ENCODE assay signal across 13 cellular contexts in the genomic region with DNA sequence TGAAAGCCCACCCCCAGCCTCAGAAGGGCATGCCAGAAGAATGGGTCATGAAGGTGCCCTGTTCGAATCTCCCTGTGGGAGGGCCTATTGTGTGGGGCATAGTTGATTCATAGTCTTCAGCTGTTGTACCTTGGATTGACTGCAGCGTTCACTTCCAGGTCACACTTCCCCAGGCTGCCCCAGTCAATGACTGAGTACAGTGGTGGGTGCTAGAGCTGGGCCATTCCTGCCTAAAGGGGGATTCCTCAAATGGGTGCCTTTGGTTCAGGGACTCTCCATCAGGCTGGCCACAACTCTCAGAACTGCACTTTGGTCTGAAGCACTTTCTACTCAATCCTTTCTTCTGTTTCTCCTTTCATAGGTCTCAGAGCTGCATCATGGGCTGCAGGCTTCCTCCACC. TPM values are rescaled to one million over a fixed set of nuclear protein-coding genes. Genes with fewer than 3 reads are reported as not detected.
DNase-seq lines count a peak whose midpoint lies in the region; ATAC-seq, FAIRE-seq and TF ChIP-seq lines count a peak whose summit lies in the region.
"Had no signal": no experiment of that assay in that cellular context is flagged by ENCODE, and none has a peak within 500 bp of the region (broad histone marks: within the 10 kb centered on the region; RNA-seq: fewer than 3 reads in every experiment).

No MANE protein-coding gene starts in this region.

- no peaks in the 10 kb centered on the region for H4K20me1 ChIP-seq in GM12878 (ENCODE audit: control insufficient read depth, insufficient read depth)

- H2AFZ ChIP-seq in GM12878 (ENCODE audit: control insufficient read depth, low read depth, low read length): no peak overlapping the region

- RAD21 ChIA-PET in GM12878 (lab: Charles Lee; ENCODE audit: unreplicated experiment): interaction anchor here (1.2 kb wide), 1 partner anchor 40 kb away, joined by 3 read pairs; no protein-coding TSS in a partner anchor

- 0% methylated on average over 2 of the region's 2 CpGs for WGBS in GM12878 (ENCODE audit: insufficient coverage, insufficient replicate concordance, low lambda C conversion rate, missing lambda C conversion rate)

- no peaks in the 10 kb centered on the region for H3K36me3 ChIP-seq in GM12878 (ENCODE audit: control insufficient read depth in 2 of 2, insufficient read depth in 2 of 2, low read length in 1 of 2)

- TF ChIP-seq RAD21 in GM12878 (IDR thresholded peaks at IDR 0.05; ENCODE audit: insufficient read depth, low read depth, low read length): no peak

- no peak for TF ChIP-seq EP300 in GM12878 (IDR thresholded peaks at IDR 0.05; ENCODE audit: borderline replicate concordance in 1 of 2, control insufficient read depth in 1 of 2, low read depth in 2 of 2, low read length in 2 of 2)

- H3K4me3 ChIP-seq in GM12878: no peak overlapping the region

- TF ChIP-seq POLR2A in GM12891 (IDR thresholded peaks at IDR 0.05; ENCODE audit: low read depth, low read length): no peak
- no peak for TF ChIP-seq POLR2A in GM12878 (IDR thresholded peaks at IDR 0.05; ENCODE audit: low read depth, low read length)

- intact Hi-C loops in GM12878 (cut with micrococcal nuclease; ENCODE audit: unreplicated experiment): loop anchor here (5.0 kb wide), 1 partner anchor 56 kb away; no protein-coding TSS in a partner anchor

- H3K27ac ChIP-seq in GM12878 (ENCODE audit: control insufficient read depth, insufficient read depth): no peak overlapping the region
- H3K27ac ChIP-seq: VCaP had no signal

- no TSS peak for BruUV-seq in GM12878 (replicated peaks; lab: Mats Ljungman, UMichigan)

- in situ Hi-C loops in GM12878 (cut with MboI): no loop called here

- peak; percentile 33 for ATAC-seq in GM19395 (IDR thresholded peaks at IDR 0.05; ENCODE audit: unreplicated experiment)
- peak; percentile 36 for ATAC-seq in HG02943 (IDR thresholded peaks at IDR 0.05; ENCODE audit: low read depth, unreplicated experiment)
- peak; percentile 90 for ATAC-seq in GM12878
- ATAC-seq in GM19467 (IDR thresholded peaks at IDR 0.05; ENCODE audit: unreplicated experiment): no peak

- no peak overlapping the region for H3K4me2 ChIP-seq in GM12878 (ENCODE audit: control insufficient read depth, insufficient read depth)

- FAIRE-seq in GM12891 (lab: Jason Lieb, UNC) (no peak), GM12878 (lab: Jason Lieb, UNC) (peak; percentile 13)

- no peaks in the 10 kb centered on the region for H3K79me2 ChIP-seq in GM12878 (ENCODE audit: control insufficient read depth, insufficient read depth, low read length)

- no peaks in the 10 kb centered on the region for H3K4me1 ChIP-seq in GM12878 (ENCODE audit: control insufficient read depth, insufficient read depth, low read length)

- DNase-seq in GM12891 (ENCODE audit: insufficient read length, low spot score): no peak
- DNase-seq in GM12878 (ENCODE audit: low read depth, low spot score): peak; percentile 33
- no peak for DNase-seq in middle frontal gyrus (ENCODE audit: extremely low spot score, low spot score)
- DNase-seq in NCI-H345 (lab: John Stamatoyannopoulos, UW): no peak
- no peak for DNase-seq in activated gamma-delta T cell treated with Interleukin-2 at 50 U/mL for 16 hours
- DNase-seq: activated naive CD4-positive, alpha-beta T cell treated with anti-CD3 and anti-CD28 coated beads, Interleukin-2, amount 50 U/mL, for 16 hours; CD8-positive, alpha-beta memory T cell; effector memory CD4-positive, alpha-beta T cell; NCI-H1694 treated with DMSO at 0.1 percent for 48 hours had no signal

- TF ChIP-seq CTCF in GM12878 (IDR thresholded peaks at IDR 0.05 in 2 of 3, conservative IDR thresholded peaks at IDR 0.05 in 1 of 3; ENCODE audit: control insufficient read depth in 2 of 3, extremely low read depth in 1 of 3, insufficient read depth in 1 of 3, low read depth in 3 of 3, low read length in 3 of 3): no peak

- H3K9ac ChIP-seq in GM12878 (ENCODE audit: control insufficient read depth, insufficient read depth, low read length): no peak overlapping the region

- CTCF ChIA-PET in GM12878 (lab: Yijun Ruan, JAX): no interaction called here

- SMC1A ChIA-PET in GM12878 (lab: Charles Lee; ENCODE audit: uncharacterized antibody, unreplicated experiment): interaction anchor here (1.1 kb wide), 1 partner anchor 16 kb away, joined by 3 read pairs; no protein-coding TSS in a partner anchor

- H3K27me3 ChIP-seq in GM12878 (replicated peaks in 1 of 2; ENCODE audit: control insufficient read depth in 2 of 2, insufficient read depth in 2 of 2, low read length in 1 of 2): peaks cover 0 to 2% of the 10 kb centered on the region in 2 experiments; a peak in 2 of 4 replicates

- no peaks in the 10 kb centered on the region for H3K9me3 ChIP-seq in GM12878 (replicated peaks; ENCODE audit: control insufficient read depth, insufficient read depth, low read length)

- POLR2A ChIA-PET in GM12878 (lab: Charles Lee): no interaction called here

TF ChIP-seq in GM12891, 5 proteins besides CTCF, POLR2A, EP300 and RAD21:
- TF ChIP-seq PAX5 (IDR thresholded peaks at IDR 0.05; ENCODE audit: insufficient read depth, low read length, severe bottlenecking) (no peak), POLR2AphosphoS5 (IDR thresholded peaks at IDR 0.05; ENCODE audit: low read depth, low read length) (no peak), SPI1 (IDR thresholded peaks at IDR 0.05; ENCODE audit: low read depth, low read length) (peak; percentile 26; the same call in 1 of the 2 replicates), POU2F2 (IDR thresholded peaks at IDR 0.05; ENCODE audit: low read depth, low read length) (no peak), TAF1 (IDR thresholded peaks at IDR 0.05; ENCODE audit: low read depth, low read length) (no peak)

TF ChIP-seq in GM12878, 131 proteins besides CTCF, POLR2A, EP300 and RAD21 (continues in another document):
- peak; percentile 37; the same call in 1 of the 2 replicates for TF ChIP-seq PAX5 (IDR thresholded peaks at IDR 0.05; ENCODE audit: borderline replicate concordance, low read depth, low read length)
- TF ChIP-seq BHLHE40 (IDR thresholded peaks at IDR 0.05; ENCODE audit: borderline replicate concordance in 1 of 2, low read depth in 2 of 2, low read length in 1 of 2): peak in 1 of 2 experiments; percentile 17; a peak in 1 of 4 replicates
- 0 out of 2 replicates have a peak, but pooled peaks have one; percentile 29 for TF ChIP-seq YY1 (IDR thresholded peaks at IDR 0.05; ENCODE audit: low read depth, low read length)
- peak; percentile 38; the same call in 1 of the 2 replicates for TF ChIP-seq SPI1 (IDR thresholded peaks at IDR 0.05; ENCODE audit: borderline replicate concordance, insufficient read depth, low read depth, low read length)
- no peak for TF ChIP-seq ZNF207 (IDR thresholded peaks at IDR 0.05; ENCODE audit: borderline replicate concordance)
- no peak for TF ChIP-seq RELA (IDR thresholded peaks at IDR 0.05; ENCODE audit: borderline replicate concordance, partially characterized antibody)
- TF ChIP-seq, protein P1, sequence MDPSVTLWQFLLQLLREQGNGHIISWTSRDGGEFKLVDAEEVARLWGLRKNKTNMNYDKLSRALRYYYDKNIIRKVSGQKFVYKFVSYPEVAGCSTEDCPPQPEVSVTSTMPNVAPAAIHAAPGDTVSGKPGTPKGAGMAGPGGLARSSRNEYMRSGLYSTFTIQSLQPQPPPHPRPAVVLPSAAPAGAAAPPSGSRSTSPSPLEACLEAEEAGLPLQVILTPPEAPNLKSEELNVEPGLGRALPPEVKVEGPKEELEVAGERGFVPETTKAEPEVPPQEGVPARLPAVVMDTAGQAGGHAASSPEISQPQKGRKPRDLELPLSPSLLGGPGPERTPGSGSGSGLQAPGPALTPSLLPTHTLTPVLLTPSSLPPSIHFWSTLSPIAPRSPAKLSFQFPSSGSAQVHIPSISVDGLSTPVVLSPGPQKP (IDR thresholded peaks at IDR 0.05; ENCODE audit: low read depth, low read length): no peak
- TF ChIP-seq CHD2 (IDR thresholded peaks at IDR 0.05; ENCODE audit: borderline replicate concordance, low read depth, low read length): no peak

RNA-seq across cellular contexts. Expression of a gene that starts 35.0 kb away (rescaled TPM):
- 0.05 TPM for polyA plus RNA-seq in GM12891 (2012; ENCODE audit: low read depth, missing spikeins)
- total RNA-seq in GM12878 (2013; cell fraction: nucleolus; rRNA removed): 0.23 and 0.76 TPM in 2 replicates
- total RNA-seq in GM12878 (2014; rRNA removed) (0.06 TPM in 1 of 2 replicates, not detected in the other), GM12878 (2014; rRNA removed; fragmentation: Illumina TruSeq; extraction: Trizol) (0.13 and 0.18 TPM in 2 replicates), GM12878 (2021) (0.15 and 0.19 TPM in 2 replicates)
- polyA plus RNA-seq in GM12878 (2011; ENCODE audit: low read depth): not detected
- polyA plus RNA-seq in GM12878 (2011; rRNA removed) (0.09 and 0.10 TPM in 2 replicates), GM12878 (2014; fragmentation: Illumina TruSeq; extraction: Trizol) (0.03 and 0.27 TPM in 2 replicates), GM12878 (2014; fragmentation: Nextera tagmentation; extraction: Ambion mirVana) (not detected), GM12878 (2014; rRNA removed) (0.06 TPM in 1 of 2 replicates, not detected in the other), GM12878 (2016; fragmentation: Nextera tagmentation; extraction: Ambion mirVana) (under 1 TPM; 0.10 to 0.24 TPM)
- polyA plus RNA-seq in GM12878 (2011; cell fraction: cytosol; rRNA removed): 0.03 and 0.10 TPM in 2 replicates
- polyA plus RNA-seq in GM12878 (2011; cell fraction: nucleus; rRNA removed): 0.06 TPM in 1 of 2 replicates, not detected in the other
- polyA plus RNA-seq in GM12878 (2012): 0.15 and 0.20 TPM in 2 replicates
- polyA minus RNA-seq in GM12878 (2011; rRNA and poly(A)+ RNA removed): 0.21 and 0.29 TPM in 2 replicates
- polyA minus RNA-seq in GM12878 (2011; cell fraction: cytosol; rRNA and poly(A)+ RNA removed): not detected in 2 replicates
- 0.12 and 0.29 TPM in 2 replicates for polyA minus RNA-seq in GM12878 (2011; cell fraction: nucleus; rRNA and poly(A)+ RNA removed)
